Comparison of ENCODE assay signal across 1 cellular context in the genomic region with DNA sequence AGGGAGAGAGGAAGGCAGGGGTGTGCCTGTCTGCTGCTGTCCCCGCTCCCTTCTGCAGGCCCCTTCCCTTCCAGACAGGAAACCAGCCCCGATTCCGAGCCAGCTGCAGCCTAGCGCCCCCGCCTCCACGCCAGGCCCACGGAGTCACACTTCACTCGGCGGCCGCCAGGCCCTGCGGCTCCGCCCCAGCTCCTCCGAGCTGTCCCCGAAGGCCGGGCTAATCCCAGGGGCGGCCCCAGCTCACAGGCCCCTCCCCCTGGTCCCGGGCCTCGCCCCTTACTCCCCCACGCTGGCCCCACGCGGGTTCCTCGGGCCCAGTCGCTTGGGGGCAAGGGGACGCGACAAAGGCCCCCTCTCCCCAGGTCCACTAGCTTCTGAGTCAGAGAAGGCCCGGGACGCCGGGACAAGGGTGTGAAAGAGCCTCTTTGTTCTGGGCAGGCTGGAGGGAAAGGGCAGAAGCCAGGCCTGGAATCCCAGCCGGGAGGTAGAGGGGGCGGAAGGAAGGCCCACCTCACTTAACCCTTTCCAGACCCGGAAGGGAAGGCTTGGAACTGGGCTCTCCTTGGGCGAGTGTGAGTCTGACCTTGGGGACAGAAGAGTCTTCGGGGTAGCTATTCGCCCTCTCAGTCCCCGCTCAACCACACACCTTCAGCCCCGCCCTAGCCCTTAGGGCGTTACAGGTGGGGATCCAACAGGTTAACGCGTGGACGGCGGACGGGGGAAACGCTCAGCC.
TF ChIP-seq lines count a peak whose summit lies in the region.

No MANE protein-coding gene starts in this region.

TF ChIP-seq in HepG2, 621 proteins besides CTCF, POLR2A, EP300 and RAD21 (continued from another document):
- TF ChIP-seq, protein P1, sequence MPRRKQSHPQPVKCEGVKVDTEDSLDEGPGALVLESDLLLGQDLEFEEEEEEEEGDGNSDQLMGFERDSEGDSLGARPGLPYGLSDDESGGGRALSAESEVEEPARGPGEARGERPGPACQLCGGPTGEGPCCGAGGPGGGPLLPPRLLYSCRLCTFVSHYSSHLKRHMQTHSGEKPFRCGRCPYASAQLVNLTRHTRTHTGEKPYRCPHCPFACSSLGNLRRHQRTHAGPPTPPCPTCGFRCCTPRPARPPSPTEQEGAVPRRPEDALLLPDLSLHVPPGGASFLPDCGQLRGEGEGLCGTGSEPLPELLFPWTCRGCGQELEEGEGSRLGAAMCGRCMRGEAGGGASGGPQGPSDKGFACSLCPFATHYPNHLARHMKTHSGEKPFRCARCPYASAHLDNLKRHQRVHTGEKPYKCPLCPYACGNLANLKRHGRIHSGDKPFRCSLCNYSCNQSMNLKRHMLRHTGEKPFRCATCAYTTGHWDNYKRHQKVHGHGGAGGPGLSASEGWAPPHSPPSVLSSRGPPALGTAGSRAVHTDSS (CRISPR knock-in tag; conservative IDR thresholded peaks at IDR 0.05) = no peak
- TF ChIP-seq BCL6 (CRISPR knock-in tag; IDR thresholded peaks at IDR 0.05) (peak; percentile 52; the same call in 1 of the 2 replicates), ZNF234 (CRISPR knock-in tag; conservative IDR thresholded peaks at IDR 0.05) (no peak), ZMYM3 (CRISPR knock-in tag; IDR thresholded peaks at IDR 0.05) (peak; percentile 79; the same call in 1 of the 2 replicates), PLRG1 (conservative IDR thresholded peaks at IDR 0.05) (no peak), U2AF2 (IDR thresholded peaks at IDR 0.05; ENCODE audit: low read depth, low read length) (peak; percentile 40; the same call in 1 of the 2 replicates), NFKB2 (CRISPR knock-in tag; IDR thresholded peaks at IDR 0.05; ENCODE audit: borderline replicate concordance) (peak; percentile 97), ZNF790 (CRISPR knock-in tag; IDR thresholded peaks at IDR 0.05; ENCODE audit: borderline replicate concordance) (peak; percentile 86; the same call in 1 of the 2 replicates), AGO1 (IDR thresholded peaks at IDR 0.05; ENCODE audit: low read depth, low read length, poor library complexity, severe bottlenecking) (peak; percentile 71), ZSCAN29 (CRISPR knock-in tag; conservative IDR thresholded peaks at IDR 0.05) (peak; percentile 89), KAT7 (CRISPR knock-in tag; IDR thresholded peaks at IDR 0.05; ENCODE audit: borderline replicate concordance) (peak; percentile 89), NFATC3 (CRISPR knock-in tag; IDR thresholded peaks at IDR 0.05) (peak; percentile 85; the same call in 1 of the 2 replicates)
- TF ChIP-seq, protein P2, sequence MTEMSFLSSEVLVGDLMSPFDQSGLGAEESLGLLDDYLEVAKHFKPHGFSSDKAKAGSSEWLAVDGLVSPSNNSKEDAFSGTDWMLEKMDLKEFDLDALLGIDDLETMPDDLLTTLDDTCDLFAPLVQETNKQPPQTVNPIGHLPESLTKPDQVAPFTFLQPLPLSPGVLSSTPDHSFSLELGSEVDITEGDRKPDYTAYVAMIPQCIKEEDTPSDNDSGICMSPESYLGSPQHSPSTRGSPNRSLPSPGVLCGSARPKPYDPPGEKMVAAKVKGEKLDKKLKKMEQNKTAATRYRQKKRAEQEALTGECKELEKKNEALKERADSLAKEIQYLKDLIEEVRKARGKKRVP (CRISPR knock-in tag; IDR thresholded peaks at IDR 0.05) = peak in 1 of 2 experiments; percentile 56; a peak in 2 of 4 replicates
